ENCODE assay signal across 13 cellular contexts in genomic region chr3:12708584-12709192, GRCh38. TPM values are rescaled to one million over a fixed set of nuclear protein-coding genes. Genes with fewer than 3 reads are reported as not detected.
DNase-seq lines count a peak whose midpoint lies in the region; ATAC-seq, FAIRE-seq and TF ChIP-seq lines count a peak whose summit lies in the region.
"Had no signal": no experiment of that assay in that cellular context is flagged by ENCODE, and none has a peak within 500 bp of the region (broad histone marks: within the 10 kb centered on the region; RNA-seq: fewer than 3 reads in every experiment).

No MANE protein-coding gene starts in this region.

- peaks cover 27% of the 10 kb centered on the region for H3K4me1 ChIP-seq in mammary epithelial cell (ENCODE audit: insufficient read depth, low read length)
- H3K4me1 ChIP-seq: vagina had no signal

- ATAC-seq in GM21447 (IDR thresholded peaks at IDR 0.05; ENCODE audit: unreplicated experiment) = no peak
- ATAC-seq: activated T-cell treated with anti-CD3 and anti-CD28 coated beads, Interleukin-2, amount 50 U/mL, for 72 hours had no signal

- TF ChIP-seq CTCF in AG04450 (IDR thresholded peaks at IDR 0.05; ENCODE audit: low read depth, low read length) = peak; percentile 49
- peak; percentile 17 to 51 for TF ChIP-seq CTCF in mammary epithelial cell (conservative IDR thresholded peaks at IDR 0.05 in 1 of 2, IDR thresholded peaks at IDR 0.05 in 1 of 2; ENCODE audit: extremely low read depth in 1 of 2, insufficient read depth in 1 of 2, low read depth in 1 of 2, low read length in 2 of 2)

- CTCF ChIA-PET in AG04450 (lab: Charles Lee) (interaction anchor here (0.5 to 3.6 kb wide), 3 partner anchors 11 to 101 kb away, joined by 4 to 31 read pairs (median 6); no protein-coding TSS in a partner anchor), mammary epithelial cell (lab: Charles Lee; ENCODE audit: low non-redundant PET) (interaction anchor here (0.5 to 0.6 kb wide), 4 partner anchors 11 to 195 kb away, joined by 3 to 6 read pairs (median 3); no protein-coding TSS in a partner anchor)

- H4K20me1 ChIP-seq in mammary epithelial cell (ENCODE audit: insufficient read depth, low read length) = no peaks in the 10 kb centered on the region

- DNase-seq in AG04450 (ENCODE audit: low read depth, low spot score) (peak; percentile 79), HTR-8/SVneo (ENCODE audit: insufficient read length, low spot score) (peak; percentile 60), mammary epithelial cell (peak; percentile 93), kidney glomerular epithelial cell (lab: John Stamatoyannopoulos, UW) (peak; percentile 64), occipital lobe (lab: John Stamatoyannopoulos, UW) (no peak), NCI-H82 treated with DMSO at 0.1 percent for 48 hours (lab: John Stamatoyannopoulos, UW; ENCODE audit: unreplicated experiment) (no peak), activated gamma-delta T cell (lab: John Stamatoyannopoulos, UW) (no peak)
- DNase-seq: activated T-cell treated with anti-CD3 and anti-CD28 coated beads, Interleukin-2, amount 50 U/mL, for 72 hours; dorsolateral prefrontal cortex; MV-4-11 had no signal

- H3K27ac ChIP-seq in AG04450 (ENCODE audit: low read depth, low read length) = no peak overlapping the region
- H3K27ac ChIP-seq in mammary epithelial cell (ENCODE audit: insufficient read depth, low read depth, low read length) = no peak overlapping the region
- H3K27ac ChIP-seq: dorsolateral prefrontal cortex, vagina had no signal

- H2AFZ ChIP-seq in mammary epithelial cell (ENCODE audit: low read depth, low read length) = no peak overlapping the region

- no TSS peak for BruUV-seq in mammary epithelial cell (replicated peaks; lab: Mats Ljungman, UMichigan)

- intact Hi-C loops in mammary epithelial cell (cut with micrococcal nuclease) = loop anchor here (1.0 to 10.0 kb wide), 3 partner anchors 12 to 274 kb away; no protein-coding TSS in a partner anchor

- POLR2A ChIA-PET in AG04450 (lab: Yijun Ruan, JAX) = interaction anchor here (1.8 kb wide), 1 partner anchor 44 kb away, joined by 6 read pairs; the partner anchor contains the start of gene RAF1

- no peaks in the 10 kb centered on the region for H3K79me2 ChIP-seq in mammary epithelial cell (ENCODE audit: insufficient read depth, low read length)

- no peak overlapping the region for H3K9ac ChIP-seq in mammary epithelial cell (ENCODE audit: insufficient read depth, low read length)

- H3K4me3 ChIP-seq in AG04450 (ENCODE audit: low read depth, low read length) (no peak overlapping the region), mammary epithelial cell (replicated peaks in 1 of 3; ENCODE audit: insufficient read depth in 1 of 3, low read depth in 2 of 3, low read length in 3 of 3) (no peak overlapping the region)
- H3K4me3 ChIP-seq: dorsolateral prefrontal cortex, vagina had no signal

- H3K9me3 ChIP-seq in AG04450 (ENCODE audit: control insufficient read depth, insufficient read depth, low read length) = no peaks in the 10 kb centered on the region
- no peaks in the 10 kb centered on the region for H3K9me3 ChIP-seq in mammary epithelial cell (replicated peaks; ENCODE audit: insufficient read depth, low read length)
- H3K9me3 ChIP-seq: vagina had no signal

- no peaks in the 10 kb centered on the region for H3K36me3 ChIP-seq in mammary epithelial cell (ENCODE audit: insufficient read depth, low read length)
- H3K36me3 ChIP-seq: vagina had no signal

- peak overlapping the region; percentile 4 for H3K4me2 ChIP-seq in mammary epithelial cell (ENCODE audit: insufficient read depth, low read depth, low read length)

- in situ Hi-C loops in mammary epithelial cell (cut with MboI; ENCODE audit: low sequenced_read_pairs in 2 of 2) = loop anchor here in 1 of 2 donors (10.0 kb wide), 1 partner anchor 186 kb away; no protein-coding TSS in a partner anchor

- H3K27me3 ChIP-seq in AG04450 (ENCODE audit: control insufficient read depth, insufficient read depth, low read length) (no peaks in the 10 kb centered on the region), mammary epithelial cell (ENCODE audit: insufficient read depth, low read length) (no peaks in the 10 kb centered on the region)
- H3K27me3 ChIP-seq: dorsolateral prefrontal cortex, vagina had no signal

- dilution Hi-C loops in mammary epithelial cell (cut with HindIII; ENCODE audit: low sequenced_read_pairs) = no loop called here

- no peak for FAIRE-seq in HTR-8/SVneo (lab: Jason Lieb, UNC)

- WGBS in mammary epithelial cell (ENCODE audit: low coverage, missing lambda C conversion rate) = 6% methylated on average over 5 of the region's 6 CpGs

RNA-seq across cellular contexts. Expression of gene RAF1, which starts 44.8 kb away (rescaled TPM):
- polyA plus RNA-seq in AG04450 (2011; rRNA removed) = 140 and 141 TPM in 2 replicates
- 151 and 173 TPM in 2 replicates for polyA minus RNA-seq in AG04450 (2011; rRNA and poly(A)+ RNA removed)
- 10 to 100 TPM; 68.1 to 72.8 TPM for total RNA-seq in mammary epithelial cell
- 66.3 TPM for polyA plus RNA-seq in mammary epithelial cell
- polyA minus RNA-seq in mammary epithelial cell = 75.0 TPM
- total RNA-seq in occipital lobe = 216 TPM

RNA-seq across cellular contexts. Expression of gene TMEM40, which starts 50.4 kb away (rescaled TPM):
- polyA plus RNA-seq in AG04450 (2011; rRNA removed) = 0.41 and 0.47 TPM in 2 replicates
- polyA minus RNA-seq in AG04450 (2011; rRNA and poly(A)+ RNA removed) = 1.1 TPM in 1 of 2 replicates, not detected in the other
- total RNA-seq in mammary epithelial cell = 100 to 1,000 TPM in 1 of 2 donors, 10 to 100 TPM in 1; 53.3 to 224 TPM
- 124 TPM for polyA plus RNA-seq in mammary epithelial cell
- polyA minus RNA-seq in mammary epithelial cell = 126 TPM
- not detected for total RNA-seq in occipital lobe
- total RNA-seq: activated T-cell treated with anti-CD3 and anti-CD28 coated beads, Interleukin-2, amount 50 U/mL, for 72 hours; progenitor cell of endocrine pancreas had no signal

Comparison
In these comparisons a context has a peak if more than half of its experiments do, and no peak if none do; other contexts are left out.
1. DNase-seq: peak in AG04450 (single experiment), HTR-8/SVneo (single experiment), mammary epithelial cell (single experiment) and kidney glomerular epithelial cell (single experiment); none in occipital lobe (single experiment), NCI-H82 treated with DMSO at 0.1 percent for 48 hours (single experiment) and activated gamma-delta T cell (single experiment).
2. RNA of gene TMEM40, which starts 50.4 kb away (total RNA-seq): 53.3 to 224 TPM in mammary epithelial cell; not detected in occipital lobe (single experiment); every median in the first group is over 10 times any median in the second.